2 cellular contexts compared by ENCODE assay signal in the genomic region with DNA sequence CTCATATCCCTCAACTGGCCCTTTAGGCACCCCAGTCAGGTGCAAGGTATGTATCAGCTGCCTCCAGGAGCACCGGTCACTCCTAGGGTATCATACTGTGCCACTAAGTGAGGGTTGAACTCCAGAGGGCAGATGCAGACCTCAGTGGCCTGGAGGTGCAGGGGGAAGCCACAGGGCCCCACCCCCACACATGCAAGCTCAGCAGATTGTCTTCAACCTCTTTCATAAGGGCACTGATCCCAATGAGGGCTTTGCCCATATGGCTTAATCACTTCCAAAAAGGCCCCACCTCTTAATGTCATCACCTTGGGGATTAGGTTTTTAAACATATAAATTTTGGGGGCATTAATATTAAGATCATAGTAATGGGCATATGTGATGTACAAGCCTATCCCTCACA.
TF ChIP-seq lines count a peak whose summit lies in the region.

No MANE protein-coding gene starts in this region.

TF ChIP-seq in IMR-90, 13 proteins besides CTCF, POLR2A, EP300 and RAD21:
- TF ChIP-seq MAFK (IDR thresholded peaks at IDR 0.05; ENCODE audit: low read depth, low read length): peak; percentile 44
- no peak for TF ChIP-seq ELK1 (IDR thresholded peaks at IDR 0.05; ENCODE audit: borderline replicate concordance, low read depth, low read length)
TF ChIP-seq in IMR-90: peak in this region for 1.

TF ChIP-seq in HepG2, 621 proteins besides CTCF, POLR2A, EP300 and RAD21:
- no peak for TF ChIP-seq IKZF4 (CRISPR knock-in tag; IDR thresholded peaks at IDR 0.05; ENCODE audit: borderline replicate concordance, low read depth, not compliant biosample characterization)
- TF ChIP-seq TEAD3 (CRISPR knock-in tag; optimal IDR thresholded peaks at IDR 0.05; ENCODE audit: borderline replicate concordance): peak; percentile 40
- TF ChIP-seq MAFK (conservative IDR thresholded peaks at IDR 0.05 in 1 of 2, IDR thresholded peaks at IDR 0.05 in 1 of 2; ENCODE audit: low read length in 2 of 2): peak; percentile 81 to 82
- no peak for TF ChIP-seq KLF12 (CRISPR knock-in tag; IDR thresholded peaks at IDR 0.05; ENCODE audit: borderline replicate concordance)
- peak; percentile 45; the same call in 1 of the 2 replicates for TF ChIP-seq ZBTB38 (CRISPR knock-in tag; IDR thresholded peaks at IDR 0.05)
- no peak for TF ChIP-seq SOX6 (IDR thresholded peaks at IDR 0.05)
- TF ChIP-seq SOX6 (CRISPR knock-in tag; IDR thresholded peaks at IDR 0.05): 0 out of 2 replicates have a peak, but pooled peaks have one; percentile 13
- 0 out of 2 replicates have a peak, but pooled peaks have one; percentile 35 for TF ChIP-seq ZNF891 (CRISPR knock-in tag; IDR thresholded peaks at IDR 0.05)
- TF ChIP-seq ZMAT5 (CRISPR knock-in tag; IDR thresholded peaks at IDR 0.05; ENCODE audit: borderline replicate concordance, low read depth): no peak
- peak; percentile 68 for TF ChIP-seq MAFF (IDR thresholded peaks at IDR 0.05; ENCODE audit: low read depth, low read length)
- TF ChIP-seq, protein P1, sequence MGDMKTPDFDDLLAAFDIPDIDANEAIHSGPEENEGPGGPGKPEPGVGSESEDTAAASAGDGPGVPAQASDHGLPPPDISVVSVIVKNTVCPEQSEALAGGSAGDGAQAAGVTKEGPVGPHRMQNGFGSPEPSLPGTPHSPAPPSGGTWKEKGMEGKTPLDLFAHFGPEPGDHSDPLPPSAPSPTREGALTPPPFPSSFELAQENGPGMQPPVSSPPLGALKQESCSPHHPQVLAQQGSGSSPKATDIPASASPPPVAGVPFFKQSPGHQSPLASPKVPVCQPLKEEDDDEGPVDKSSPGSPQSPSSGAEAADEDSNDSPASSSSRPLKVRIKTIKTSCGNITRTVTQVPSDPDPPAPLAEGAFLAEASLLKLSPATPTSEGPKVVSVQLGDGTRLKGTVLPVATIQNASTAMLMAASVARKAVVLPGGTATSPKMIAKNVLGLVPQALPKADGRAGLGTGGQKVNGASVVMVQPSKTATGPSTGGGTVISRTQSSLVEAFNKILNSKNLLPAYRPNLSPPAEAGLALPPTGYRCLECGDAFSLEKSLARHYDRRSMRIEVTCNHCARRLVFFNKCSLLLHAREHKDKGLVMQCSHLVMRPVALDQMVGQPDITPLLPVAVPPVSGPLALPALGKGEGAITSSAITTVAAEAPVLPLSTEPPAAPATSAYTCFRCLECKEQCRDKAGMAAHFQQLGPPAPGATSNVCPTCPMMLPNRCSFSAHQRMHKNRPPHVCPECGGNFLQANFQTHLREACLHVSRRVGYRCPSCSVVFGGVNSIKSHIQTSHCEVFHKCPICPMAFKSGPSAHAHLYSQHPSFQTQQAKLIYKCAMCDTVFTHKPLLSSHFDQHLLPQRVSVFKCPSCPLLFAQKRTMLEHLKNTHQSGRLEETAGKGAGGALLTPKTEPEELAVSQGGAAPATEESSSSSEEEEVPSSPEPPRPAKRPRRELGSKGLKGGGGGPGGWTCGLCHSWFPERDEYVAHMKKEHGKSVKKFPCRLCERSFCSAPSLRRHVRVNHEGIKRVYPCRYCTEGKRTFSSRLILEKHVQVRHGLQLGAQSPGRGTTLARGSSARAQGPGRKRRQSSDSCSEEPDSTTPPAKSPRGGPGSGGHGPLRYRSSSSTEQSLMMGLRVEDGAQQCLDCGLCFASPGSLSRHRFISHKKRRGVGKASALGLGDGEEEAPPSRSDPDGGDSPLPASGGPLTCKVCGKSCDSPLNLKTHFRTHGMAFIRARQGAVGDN (CRISPR knock-in tag; IDR thresholded peaks at IDR 0.05): peak; percentile 23; the same call in 1 of the 2 replicates
